ENCODE assay signal across 8 cellular contexts in genomic region chr6:84227434-84228197, GRCh38. TPM values are rescaled to one million over a fixed set of nuclear protein-coding genes. Genes with fewer than 3 reads are reported as not detected.
DNase-seq lines count a peak whose midpoint lies in the region; ATAC-seq and TF ChIP-seq lines count a peak whose summit lies in the region.

Gene CEP162 (minus strand): TSS chr6:84227643. CDS start chr6:84226393, 1,250 bp downstream.

- H3K27me3 ChIP-seq in PC-9 (ENCODE audit: insufficient read depth, low read depth), result peaks cover 3% of the 10 kb centered on the region; the same call in 1 of the 2 replicates
- no peaks in the 10 kb centered on the region for H3K27me3 ChIP-seq in fibroblast of lung (ENCODE audit: control insufficient read depth, insufficient read depth, low read length)
- H3K27me3 ChIP-seq in naive thymus-derived CD4-positive, alpha-beta T cell (ENCODE audit: control insufficient read depth in 2 of 2, insufficient read depth in 2 of 2, low read length in 2 of 2), result no peaks in the 10 kb centered on the region

- H3K9me3 ChIP-seq in PC-9 (ENCODE audit: insufficient read depth, low read depth) (no peaks in the 10 kb centered on the region), fibroblast of lung (ENCODE audit: control insufficient read depth, insufficient read depth, low read depth, low read length) (no peaks in the 10 kb centered on the region)
- H3K9me3 ChIP-seq in naive thymus-derived CD4-positive, alpha-beta T cell (ENCODE audit: control insufficient read depth in 2 of 3, low read length in 3 of 3), result no peaks in the 10 kb centered on the region

- H3K27ac ChIP-seq in PC-9 (no peak within 1 kb of the TSS), fibroblast of lung (ENCODE audit: insufficient read depth, low read length) (peak within 1 kb of the TSS; percentile 72)
- peak within 1 kb of the TSS; percentile 76 for H3K27ac ChIP-seq in naive thymus-derived CD4-positive, alpha-beta T cell (ENCODE audit: low read depth, low read length)

- peaks cover 6% of the 10 kb centered on the region for H3K27me3 Mint-ChIP-seq in activated T-cell treated with anti-CD3 and anti-CD28 coated beads, Interleukin-2, amount 50 U/mL, for 72 hours (ENCODE audit: low read depth)
- peaks cover 2 to 17% (median 13%) of the 10 kb centered on the region in 5 donors for H3K27me3 Mint-ChIP-seq in naive thymus-derived CD4-positive, alpha-beta T cell
- H3K27me3 Mint-ChIP-seq in stimulated activated naive B cell treated with anti-CD40 and anti-IgM and Interleukin-4, amounts not matched to agents 10 μg/mL and 1 μg/mL and 100 μg/mL, for 72 hours, result peaks cover 6 to 12% of the 10 kb centered on the region in 2 donors

- TF ChIP-seq CTCF in PC-9 (conservative IDR thresholded peaks at IDR 0.05) (peak; percentile 71), fibroblast of lung (conservative IDR thresholded peaks at IDR 0.05 in 1 of 2, IDR thresholded peaks at IDR 0.05 in 1 of 2; ENCODE audit: low read depth in 1 of 2, low read length in 2 of 2) (peak; percentile 80 to 84)

- no peaks in the 10 kb centered on the region for H3K36me3 Mint-ChIP-seq in activated T-cell treated with anti-CD3 and anti-CD28 coated beads, Interleukin-2, amount 50 U/mL, for 72 hours (ENCODE audit: insufficient read depth in 2 of 2)
- H3K36me3 Mint-ChIP-seq in naive thymus-derived CD4-positive, alpha-beta T cell, result peaks cover 0 to 1% (median 0%) of the 10 kb centered on the region in 5 donors
- H3K36me3 Mint-ChIP-seq in stimulated activated naive B cell treated with anti-CD40 and anti-IgM and Interleukin-4, amounts not matched to agents 10 μg/mL and 1 μg/mL and 100 μg/mL, for 72 hours, result peaks cover 0 to 1% of the 10 kb centered on the region in 2 donors

- H3K4me2 ChIP-seq in PC-9 (peak within 1 kb of the TSS; percentile 90), fibroblast of lung (ENCODE audit: extremely low read depth, insufficient read depth, low read length) (peak within 1 kb of the TSS; percentile 96)

- no peaks in the 10 kb centered on the region for H3K9me2 ChIP-seq in PC-9 (ENCODE audit: insufficient read depth)

- peak within 1 kb of the TSS; percentile 99 to 100 for H3K4me3 Mint-ChIP-seq in activated T-cell treated with anti-CD3 and anti-CD28 coated beads, Interleukin-2, amount 50 U/mL, for 72 hours
- H3K4me3 Mint-ChIP-seq in naive thymus-derived CD4-positive, alpha-beta T cell, result peak within 1 kb of the TSS; percentile 89 to 100 (median 96)
- H3K4me3 Mint-ChIP-seq in stimulated activated naive B cell treated with anti-CD40 and anti-IgM and Interleukin-4, amounts not matched to agents 10 μg/mL and 1 μg/mL and 100 μg/mL, for 72 hours, result peak within 1 kb of the TSS; percentile 100

- H3K4me1 Mint-ChIP-seq in activated T-cell treated with anti-CD3 and anti-CD28 coated beads, Interleukin-2, amount 50 U/mL, for 72 hours (ENCODE audit: low read depth), result peaks cover 26% of the 10 kb centered on the region
- H3K4me1 Mint-ChIP-seq in naive thymus-derived CD4-positive, alpha-beta T cell, result peaks cover 5 to 40% (median 23%) of the 10 kb centered on the region in 7 donors
- H3K4me1 Mint-ChIP-seq in stimulated activated naive B cell treated with anti-CD40 and anti-IgM and Interleukin-4, amounts not matched to agents 10 μg/mL and 1 μg/mL and 100 μg/mL, for 72 hours, result peaks cover 10 to 14% of the 10 kb centered on the region in 2 donors

- H3K79me2 ChIP-seq in PC-9 (ENCODE audit: low read depth) (no peaks in the 10 kb centered on the region), fibroblast of lung (ENCODE audit: control insufficient read depth, insufficient read depth, low read length) (no peaks in the 10 kb centered on the region)

- peak; percentile 99 for ATAC-seq in GM21717 (IDR thresholded peaks at IDR 0.05; ENCODE audit: unreplicated experiment)
- ATAC-seq in activated T-cell treated with anti-CD3 and anti-CD28 coated beads, Interleukin-2, amount 50 U/mL, for 72 hours (replicated peaks in 1 of 2), result peak; percentile 94 to 96
- ATAC-seq in naive thymus-derived CD4-positive, alpha-beta T cell, result peak; percentile 93
- peak; percentile 96 to 97 for ATAC-seq in stimulated activated naive B cell treated with anti-CD40 and anti-IgM and Interleukin-4, amounts not matched to agents 10 μg/mL and 1 μg/mL and 100 μg/mL, for 72 hours (replicated peaks)

- no peaks in the 10 kb centered on the region for H3F3A ChIP-seq in PC-9 (ENCODE audit: insufficient read depth, low read depth)

- in situ Hi-C loops in KBM-7 (cut with MboI; ENCODE audit: low pct_unique_long_range_greater_than_20kb, low sequenced_read_pairs), result no loop called here

- H3K36me3 ChIP-seq in PC-9 (ENCODE audit: low read depth) (no peaks in the 10 kb centered on the region), fibroblast of lung (ENCODE audit: control insufficient read depth, insufficient read depth, low read length) (no peaks in the 10 kb centered on the region)
- H3K36me3 ChIP-seq in naive thymus-derived CD4-positive, alpha-beta T cell (ENCODE audit: control insufficient read depth in 2 of 3, insufficient read depth in 3 of 3, low read length in 3 of 3), result peaks cover 0 to 5% (median 0%) of the 10 kb centered on the region in 3 experiments

- H3K4me3 ChIP-seq in PC-9 (peak within 1 kb of the TSS; percentile 95), fibroblast of lung (replicated peaks in 1 of 4; ENCODE audit: control extremely low read depth in 1 of 4, insufficient read depth in 1 of 4, low read depth in 3 of 4, low read length in 4 of 4) (peak within 1 kb of the TSS; percentile 63 to 88 (median 76))
- peak within 1 kb of the TSS; percentile 90 for H3K4me3 ChIP-seq in naive thymus-derived CD4-positive, alpha-beta T cell (ENCODE audit: low read length)

- intact Hi-C loops in PC-9 (cut with micrococcal nuclease; ENCODE audit: unreplicated experiment), result loop anchor here (2.0 kb wide), 1 partner anchor 1159 kb away; no protein-coding TSS in a partner anchor
- intact Hi-C loops in naive thymus-derived CD4-positive, alpha-beta T cell (cut with micrococcal nuclease), result loop anchor here (1.0 to 10.0 kb wide), 12 partner anchors 343 to 1981 kb away; partner anchors contain the start of genes CYB5R4 (in 2 of the 2), DOP1A (in 2 of the 2), IBTK (in 2 of the 2) and PGM3 (in 2 of the 2)

- peak within 1 kb of the TSS; percentile 98 for H2AFZ ChIP-seq in PC-9
- H2AFZ ChIP-seq in fibroblast of lung (ENCODE audit: low read length), result peak within 1 kb of the TSS; percentile 87

- CTCF ChIA-PET in PC-9 (lab: Charles Lee), result no interaction called here
- CTCF ChIA-PET in naive thymus-derived CD4-positive, alpha-beta T cell (lab: Charles Lee), result interaction anchor here (0.9 to 1.6 kb wide), 6 partner anchors 15 to 1981 kb away, joined by 3 to 12 read pairs (median 4); partner anchors contain the start of genes CYB5R4 and DOP1A

- H3K27ac Mint-ChIP-seq in activated T-cell treated with anti-CD3 and anti-CD28 coated beads, Interleukin-2, amount 50 U/mL, for 72 hours, result peak within 1 kb of the TSS; percentile 99
- H3K27ac Mint-ChIP-seq in naive thymus-derived CD4-positive, alpha-beta T cell, result peak within 1 kb of the TSS; percentile 77 to 96 (median 90)
- H3K27ac Mint-ChIP-seq in stimulated activated naive B cell treated with anti-CD40 and anti-IgM and Interleukin-4, amounts not matched to agents 10 μg/mL and 1 μg/mL and 100 μg/mL, for 72 hours, result peak within 1 kb of the TSS; percentile 97

- POLR2A ChIA-PET in PC-9 (lab: Charles Lee; ENCODE audit: unreplicated experiment), result interaction anchor here (0.6 kb wide), 1 partner anchor 500 kb away, joined by 10 read pairs; no protein-coding TSS in a partner anchor
- POLR2A ChIA-PET in naive thymus-derived CD4-positive, alpha-beta T cell (lab: Charles Lee), result interaction anchor here (1.3 to 1.7 kb wide), 3 partner anchors 368 to 1451 kb away, joined by 4 to 8 read pairs (median 4); partner anchors contain the start of genes CYB5R4 and UBE3D

- H3K9ac ChIP-seq in fibroblast of lung (ENCODE audit: insufficient read depth, low read length), result peak within 1 kb of the TSS; percentile 70

- no peaks in the 10 kb centered on the region for H4K20me1 ChIP-seq in PC-9 (ENCODE audit: insufficient read depth)
- H4K20me1 ChIP-seq in fibroblast of lung (ENCODE audit: control insufficient read depth, extremely low read depth, insufficient read depth, low read length), result no peaks in the 10 kb centered on the region

- no peaks in the 10 kb centered on the region for H3K9me3 Mint-ChIP-seq in activated T-cell treated with anti-CD3 and anti-CD28 coated beads, Interleukin-2, amount 50 U/mL, for 72 hours
- peaks cover 0 to 1% (median 0%) of the 10 kb centered on the region in 11 donors for H3K9me3 Mint-ChIP-seq in naive thymus-derived CD4-positive, alpha-beta T cell
- no peaks in the 10 kb centered on the region for H3K9me3 Mint-ChIP-seq in stimulated activated naive B cell treated with anti-CD40 and anti-IgM and Interleukin-4, amounts not matched to agents 10 μg/mL and 1 μg/mL and 100 μg/mL, for 72 hours

- peak; percentile 81 for DNase-seq in DMS79 (lab: John Stamatoyannopoulos, UW)
- DNase-seq in KBM-7, result peak; percentile 95
- DNase-seq in PC-9, result peak; percentile 68 to 78
- peak; percentile 83 to 91 for DNase-seq in activated T-cell treated with anti-CD3 and anti-CD28 coated beads, Interleukin-2, amount 50 U/mL, for 72 hours
- peak; percentile 83 to 88 for DNase-seq in fibroblast of lung (ENCODE audit: low read depth in 2 of 2)
- peak; percentile 81 to 92 (median 91) for DNase-seq in naive thymus-derived CD4-positive, alpha-beta T cell
- peak; percentile 82 for DNase-seq in stimulated activated naive B cell treated with anti-CD40 and anti-IgM and Interleukin-4, amounts not matched to agents 10 μg/mL and 1 μg/mL and 100 μg/mL, for 72 hours

- BruUV-seq in PC-9 (replicated peaks; lab: Mats Ljungman, UMichigan), result no TSS peak

- H3K4me1 ChIP-seq in PC-9 (replicated peaks; ENCODE audit: insufficient read depth), result peaks cover 6% of the 10 kb centered on the region; the same call in 1 of the 2 replicates
- peaks cover 2% of the 10 kb centered on the region for H3K4me1 ChIP-seq in fibroblast of lung (ENCODE audit: control insufficient read depth, extremely low read depth, insufficient read depth, low read length)
- H3K4me1 ChIP-seq in naive thymus-derived CD4-positive, alpha-beta T cell (ENCODE audit: control insufficient read depth in 2 of 2, insufficient read depth in 2 of 2, low read length in 2 of 2), result peaks cover 0 to 8% of the 10 kb centered on the region in 2 donors

RNA-seq across cellular contexts. Expression of gene CEP162, which starts in this region (rescaled TPM):
- total RNA-seq in PC-9 (2021) (5.8 and 6.0 TPM in 2 replicates), fibroblast of lung (7.4 and 9.2 TPM in 2 replicates)
- 1 to 10 TPM; 3.5 to 5.6 TPM for total RNA-seq in activated T-cell treated with anti-CD3 and anti-CD28 coated beads, Interleukin-2, amount 50 U/mL, for 72 hours
- polyA plus RNA-seq in fibroblast of lung, result 2.6 and 3.7 TPM in 2 replicates
- polyA plus RNA-seq in fibroblast of lung (2012), result 1.7 and 2.8 TPM in 2 replicates
- polyA minus RNA-seq in fibroblast of lung (ENCODE audit: low replicate concordance), result not detected in 2 replicates
- 10 to 100 TPM in 1 of 5 experiments, 1 to 10 TPM in 4; 4.4 to 10.7 (median 9.2) TPM for total RNA-seq in naive thymus-derived CD4-positive, alpha-beta T cell
- 1 to 10 TPM; 3.9 to 4.9 TPM for polyA plus RNA-seq in naive thymus-derived CD4-positive, alpha-beta T cell
